In genomic region chr2:24183369-24184069, GRCh38 we compare ENCODE assay signal across 20 cellular contexts. TPM values are rescaled to one million over a fixed set of nuclear protein-coding genes. Genes with fewer than 3 reads are reported as not detected.
"Had no signal": no experiment of that assay in that cellular context is flagged by ENCODE, and none has a peak within 500 bp of the region (broad histone marks: within the 10 kb centered on the region; RNA-seq: fewer than 3 reads in every experiment).

No MANE protein-coding gene starts in this region.

- H3K36me3 ChIP-seq: cardiac muscle cell, esophagus muscularis mucosa, left ventricle myocardium inferior, pancreas, thoracic aorta, vagina had no signal

- H3K27ac ChIP-seq: cardiac muscle cell, esophagus muscularis mucosa, heart left ventricle, left ventricle myocardium inferior, pancreas, vagina had no signal

- DNase-seq: activated CD4-positive, alpha-beta T cell treated with anti-CD3 and anti-CD28 coated beads, Interleukin-2, amount 50 U/mL, for 4 hours; activated CD4-positive, CD25-positive, alpha-beta regulatory T cell treated with anti-CD3 and anti-CD28 coated beads, Interleukin-2, amount 50 U/mL, for 72 hours; activated gamma-delta T cell treated with Interleukin-2 at 50 U/mL for 16 hours; activated naive CD8-positive, alpha-beta T cell treated with anti-CD3 and anti-CD28 coated beads for 36 hours; activated T-cell treated with anti-CD3 and anti-CD28 coated beads, Interleukin-2, amount 50 U/mL, for 1 hour; aorta; foreskin melanocyte; heart left ventricle; islet precursor cell; left ventricle myocardium inferior; pancreas; stimulated activated CD4-positive, alpha-beta T cell treated with anti-CD3 and anti-CD28 coated beads, Interleukin-15, amount 100 ng/mL, for 24 hours; stimulated activated CD4-positive, alpha-beta T cell treated with anti-CD3 and anti-CD28 coated beads, Interleukin-4, amount 100 ng/mL, for 24 hours; stimulated activated naive CD8-positive, alpha-beta T cell treated with anti-CD3 and anti-CD28 coated beads, Interleukin-15, amount 100 ng/mL, for 72 hours had no signal

- ATAC-seq: heart left ventricle; pancreas; stimulated activated naive CD8-positive, alpha-beta T cell treated with anti-CD3 and anti-CD28 coated beads, Interleukin-15, amount 100 ng/mL, for 72 hours had no signal

- H3K4me3 ChIP-seq: cardiac muscle cell, esophagus muscularis mucosa, heart left ventricle, left ventricle myocardium inferior, pancreas, thoracic aorta, vagina had no signal

- H3K27me3 ChIP-seq: cardiac muscle cell, esophagus muscularis mucosa, heart left ventricle, pancreas, vagina had no signal

- H3K4me1 ChIP-seq: esophagus muscularis mucosa, heart left ventricle, left ventricle myocardium inferior, pancreas, vagina had no signal

- FAIRE-seq: colon, pancreas had no signal

- H3K9me3 ChIP-seq: pancreas, thoracic aorta, vagina had no signal

RNA-seq across cellular contexts. Expression of gene FAM228A, which starts 8.7 kb away (rescaled TPM):
- total RNA-seq: activated naive CD8-positive, alpha-beta T cell treated with anti-CD3 and anti-CD28 coated beads for 36 hours; myocyte had no signal
